13 cellular contexts compared by ENCODE assay signal in genomic region chr9:37386988-37387387, GRCh38. TPM values are rescaled to one million over a fixed set of nuclear protein-coding genes. Genes with fewer than 3 reads are reported as not detected.
DNase-seq lines count a peak whose midpoint lies in the region; TF ChIP-seq lines count a peak whose summit lies in the region.
"Had no signal": no experiment of that assay in that cellular context is flagged by ENCODE, and none has a peak within 500 bp of the region (broad histone marks: within the 10 kb centered on the region; RNA-seq: fewer than 3 reads in every experiment).

No MANE protein-coding gene starts in this region.

- H3K9me3 ChIP-seq in BLaER1 = 0 out of 2 replicates have a peak, but pooled peaks cover 4% of the 10 kb centered on the region
- peaks cover 2% of the 10 kb centered on the region; the same call in 1 of the 2 replicates for H3K9me3 ChIP-seq in Karpas-422 (ENCODE audit: low read length)
- H3K9me3 ChIP-seq in OCI-LY7 (ENCODE audit: low read length) = peaks cover 3% of the 10 kb centered on the region; the same call in 1 of the 2 replicates
- H3K9me3 ChIP-seq: HAP-1 had no signal

- POLR2A ChIA-PET in OCI-LY7 (lab: Charles Lee) = interaction anchor here (0.6 to 12.9 kb wide), 12 partner anchors 9 to 1611 kb away, joined by 3 to 170 read pairs (median 5); no protein-coding TSS in a partner anchor

- H3K79me2 ChIP-seq in Karpas-422 (ENCODE audit: low read length) (no peaks in the 10 kb centered on the region), OCI-LY7 (ENCODE audit: insufficient read depth, low read depth, low read length) (no peaks in the 10 kb centered on the region)

- H4K20me1 ChIP-seq in BLaER1 = no peaks in the 10 kb centered on the region
- no peaks in the 10 kb centered on the region for H4K20me1 ChIP-seq in Karpas-422 (ENCODE audit: insufficient read depth, low read depth, low read length)
- no peaks in the 10 kb centered on the region for H4K20me1 ChIP-seq in OCI-LY7 (ENCODE audit: insufficient read depth, low read length)

- intact Hi-C loops in OCI-LY7 (cut with micrococcal nuclease; ENCODE audit: unreplicated experiment) = loop anchor here (1.0 kb wide), 1 partner anchor 12 kb away; no protein-coding TSS in a partner anchor

- no TSS peak for BruUV-seq in OCI-LY7 (replicated peaks; lab: Mats Ljungman, UMichigan)

- CTCF ChIA-PET in OCI-LY7 (lab: Charles Lee; ENCODE audit: unreplicated experiment) = interaction anchor here (0.7 to 1.1 kb wide), 5 partner anchors 12 to 24 kb away, joined by 3 to 4 read pairs (median 3); no protein-coding TSS in a partner anchor

- no peaks in the 10 kb centered on the region for H3K27me3 ChIP-seq in BLaER1
- no peaks in the 10 kb centered on the region for H3K27me3 ChIP-seq in Karpas-422 (ENCODE audit: low read length)

- H3K27ac ChIP-seq in BLaER1 = no peak overlapping the region
- H3K27ac ChIP-seq in Karpas-422 (ENCODE audit: low read length) = 0 out of 2 replicates have a peak overlapping the region, but pooled peaks have one; percentile 16
- H3K27ac ChIP-seq in OCI-LY7 (ENCODE audit: low read depth, low read length, poor library complexity, severe bottlenecking) = no peak overlapping the region
- H3K27ac ChIP-seq: SK-N-MC had no signal

- DNase-seq in Karpas-422 (peak; percentile 72), OCI-LY7 (ENCODE audit: low spot score) (no peak), fibroblast of mammary gland (ENCODE audit: low read depth) (peak; percentile 9), DMS53 (lab: John Stamatoyannopoulos, UW) (no peak), COLO829 (ENCODE audit: low spot score) (no peak), occipital lobe (lab: John Stamatoyannopoulos, UW) (no peak)
- no peak for DNase-seq in activated CD8-positive, alpha-beta memory T cell treated with anti-CD3 and anti-CD28 coated beads for 24 hours
- DNase-seq: CD8-positive, alpha-beta T cell; NCI-H146; NCI-H446 had no signal

- TF ChIP-seq CTCF in OCI-LY7 (conservative IDR thresholded peaks at IDR 0.05; ENCODE audit: low read length) (no peak), fibroblast of mammary gland (conservative IDR thresholded peaks at IDR 0.05; ENCODE audit: control insufficient read depth, insufficient read depth, low read depth, low read length) (no peak)

- no peak overlapping the region for H3K4me3 ChIP-seq in BLaER1
- no peak overlapping the region for H3K4me3 ChIP-seq in Karpas-422 (ENCODE audit: low read length)
- H3K4me3 ChIP-seq in OCI-LY7 (ENCODE audit: low read depth, low read length, poor library complexity, severe bottlenecking) = no peak overlapping the region
- no peak overlapping the region for H3K4me3 ChIP-seq in fibroblast of mammary gland (ENCODE audit: control insufficient read depth, low read depth, low read length)
- H3K4me3 ChIP-seq: HAP-1, SK-N-MC had no signal

- H2AFZ ChIP-seq in Karpas-422 (ENCODE audit: low read length) (no peak overlapping the region), OCI-LY7 (ENCODE audit: low read length) (no peak overlapping the region)

- H3K9me2 ChIP-seq in Karpas-422 (replicated peaks; ENCODE audit: insufficient read depth, low read length) (no peaks in the 10 kb centered on the region), OCI-LY7 (ENCODE audit: insufficient read depth, low read length) (no peaks in the 10 kb centered on the region)

- peaks cover 33% of the 10 kb centered on the region for H3K4me1 ChIP-seq in BLaER1
- H3K4me1 ChIP-seq in Karpas-422 (ENCODE audit: low read length) = peaks cover 69% of the 10 kb centered on the region
- peaks cover 92% of the 10 kb centered on the region for H3K4me1 ChIP-seq in OCI-LY7 (ENCODE audit: insufficient read depth, low read length, poor library complexity, severe bottlenecking)
- H3K4me1 ChIP-seq: HAP-1 had no signal

- no peak overlapping the region for H3K9ac ChIP-seq in BLaER1
- H3K9ac ChIP-seq in Karpas-422 (ENCODE audit: low read length) = no peak overlapping the region

- H3K4me2 ChIP-seq in BLaER1 (peak overlapping the region; percentile 56), Karpas-422 (ENCODE audit: low read depth, low read length, poor library complexity, severe bottlenecking) (no peak overlapping the region), OCI-LY7 (ENCODE audit: low read length) (peak overlapping the region; percentile 8; the same call in 1 of the 2 replicates)

- H3K36me3 ChIP-seq in BLaER1 (no peaks in the 10 kb centered on the region), Karpas-422 (ENCODE audit: insufficient read depth, low read length) (peaks cover 3% of the 10 kb centered on the region; the same call in 1 of the 2 replicates), OCI-LY7 (ENCODE audit: insufficient read depth, low read length) (peaks cover 4% of the 10 kb centered on the region)
- H3K36me3 ChIP-seq: HAP-1 had no signal

RNA-seq across cellular contexts. Expression of gene GRHPR, which starts 35.5 kb away (rescaled TPM):
- total RNA-seq in Karpas-422 (2014; rRNA removed; shearing (Covaris generic); ENCODE audit: low replicate concordance) = 234 and 345 TPM in 2 replicates
- total RNA-seq in OCI-LY7 (2014; rRNA removed; shearing (Covaris generic)) = 135 and 148 TPM in 2 replicates
- total RNA-seq in OCI-LY7 (2022) (105 and 106 TPM in 2 replicates), occipital lobe (61.6 TPM)

Comparison
In these comparisons a context has a peak if more than half of its experiments do, and no peak if none do; other contexts are left out.
1. DNase-seq: peak in Karpas-422 (single experiment) and fibroblast of mammary gland (single experiment); none in OCI-LY7 (single experiment), activated CD8-positive, alpha-beta memory T cell treated with anti-CD3 and anti-CD28 coated beads for 24 hours (single experiment), DMS53 (single experiment), COLO829 (single experiment) and occipital lobe (single experiment).